ENCODE assay signal across 18 cellular contexts in genomic region chr3:151971814-151972579, GRCh38.
DNase-seq lines count a peak whose midpoint lies in the region; ATAC-seq and TF ChIP-seq lines count a peak whose summit lies in the region.
"Had no signal": no experiment of that assay in that cellular context is flagged by ENCODE, and none has a peak within 500 bp of the region (broad histone marks: within the 10 kb centered on the region; RNA-seq: fewer than 3 reads in every experiment).

No MANE protein-coding gene starts in this region.

- no peak overlapping the region for H2BK5ac ChIP-seq in mesenchymal stem cell (ENCODE audit: low read depth, low read length, poor library complexity, severe bottlenecking)

- H2AK5ac ChIP-seq in mesenchymal stem cell (ENCODE audit: low read length, severe bottlenecking) = no peak overlapping the region

- H3K4me1 Mint-ChIP-seq in GM23338 = peaks cover 12% of the 10 kb centered on the region; the same call in 2 of the 3 replicates
- H3K4me1 Mint-ChIP-seq: activated CD4-positive, alpha-beta T cell treated with anti-CD3 and anti-CD28 coated beads, Interleukin-2, amount 10 ng/mL, durations not matched to agents 24 days and 14 days; CD14-positive monocyte; stimulated activated memory B cell treated with anti-CD40 and anti-IgM and Interleukin-4, amounts not matched to agents 10 μg/mL and 1 μg/mL and 100 μg/mL, for 72 hours had no signal

- no peaks in the 10 kb centered on the region for H3K36me3 ChIP-seq in GM23338 (ENCODE audit: insufficient read depth)
- no peaks in the 10 kb centered on the region for H3K36me3 ChIP-seq in mesenchymal stem cell (ENCODE audit: control insufficient read depth in 1 of 2, insufficient read depth in 2 of 2, low read depth in 1 of 2, low read length in 2 of 2)
- H3K36me3 ChIP-seq: uterus had no signal

- H2BK12ac ChIP-seq in mesenchymal stem cell (ENCODE audit: low read length in 2 of 2) = no peak overlapping the region

- no peak overlapping the region for H2BK120ac ChIP-seq in mesenchymal stem cell (ENCODE audit: low read depth, low read length)

- H3K18ac ChIP-seq in mesenchymal stem cell (ENCODE audit: low read depth in 1 of 2, low read length in 2 of 2) = peak overlapping the region in 1 of 2 experiments; percentile 75

- H3K4me1 ChIP-seq in GM23338 (ENCODE audit: insufficient read depth) = no peaks in the 10 kb centered on the region
- peaks cover 1% of the 10 kb centered on the region for H3K4me1 ChIP-seq in mesenchymal stem cell (ENCODE audit: control insufficient read depth, insufficient read depth, low read depth, low read length)
- H3K4me1 ChIP-seq: uterus had no signal

- H3K79me2 ChIP-seq in GM23338 (replicated peaks; ENCODE audit: insufficient read depth) = no peaks in the 10 kb centered on the region

- H3K27ac ChIP-seq in GM23338 (ENCODE audit: low read depth) = no peak overlapping the region
- peak overlapping the region; percentile 60 for H3K27ac ChIP-seq in VCaP
- no peak overlapping the region for H3K27ac ChIP-seq in mesenchymal stem cell (ENCODE audit: low read length, poor library complexity, severe bottlenecking)
- H3K27ac ChIP-seq in coronary artery = no peak overlapping the region
- H3K27ac ChIP-seq: KMS-11, RWPE1, uterus had no signal

- no peaks in the 10 kb centered on the region; the same call in 1 of the 2 replicates for H3K9me2 ChIP-seq in GM23338 (ENCODE audit: insufficient read depth)

- peak; percentile 5 for DNase-seq in GM23338 (ENCODE audit: low spot score)
- DNase-seq in NCI-H146 treated with DMSO at 0.1 percent for 48 hours (lab: John Stamatoyannopoulos, UW; ENCODE audit: unreplicated experiment) = peak; percentile 96
- DNase-seq in mesenchymal stem cell = no peak
- no peak for DNase-seq in coronary artery (ENCODE audit: low spot score)
- DNase-seq in iPS-NIHi11 (ENCODE audit: low spot score) = no peak
- no peak for DNase-seq in cerebellar nuclear complex (lab: John Stamatoyannopoulos, UW)
- DNase-seq: activated CD4-positive, alpha-beta T cell treated with anti-CD3 and anti-CD28 coated beads, Interleukin-2, amount 10 ng/mL, durations not matched to agents 24 days and 14 days; activated T-cell treated with anti-CD3 and anti-CD28 coated beads, Interleukin-2, amount 50 U/mL, for 24 hours; dermis blood vessel endothelial cell; NCI-H524; uterus had no signal

- H3K4me3 Mint-ChIP-seq in GM23338 = no peak overlapping the region
- H3K4me3 Mint-ChIP-seq: activated CD4-positive, alpha-beta T cell treated with anti-CD3 and anti-CD28 coated beads, Interleukin-2, amount 10 ng/mL, durations not matched to agents 24 days and 14 days; activated T-cell treated with anti-CD3 and anti-CD28 coated beads, Interleukin-2, amount 50 U/mL, for 24 hours; CD14-positive monocyte; stimulated activated memory B cell treated with anti-CD40 and anti-IgM and Interleukin-4, amounts not matched to agents 10 μg/mL and 1 μg/mL and 100 μg/mL, for 72 hours; T-helper 2 cell treated with Interferon-gamma antibody and Interleukin-4, amounts not matched to agents 5 μg/mL and 100 μg/mL, for 36 hours had no signal

- H3F3A ChIP-seq in GM23338 (replicated peaks; ENCODE audit: low read depth) = no peaks in the 10 kb centered on the region

- H3K27ac Mint-ChIP-seq in GM23338 = no peak overlapping the region
- H3K27ac Mint-ChIP-seq: activated CD4-positive, alpha-beta T cell treated with anti-CD3 and anti-CD28 coated beads, Interleukin-2, amount 10 ng/mL, durations not matched to agents 24 days and 14 days; activated T-cell treated with anti-CD3 and anti-CD28 coated beads, Interleukin-2, amount 50 U/mL, for 24 hours; CD14-positive monocyte; stimulated activated memory B cell treated with anti-CD40 and anti-IgM and Interleukin-4, amounts not matched to agents 10 μg/mL and 1 μg/mL and 100 μg/mL, for 72 hours; T-helper 2 cell treated with Interferon-gamma antibody and Interleukin-4, amounts not matched to agents 5 μg/mL and 100 μg/mL, for 36 hours had no signal

- no peak for TF ChIP-seq CTCF in GM23338 (conservative IDR thresholded peaks at IDR 0.05; ENCODE audit: low read depth in 2 of 2)
- TF ChIP-seq CTCF in VCaP (conservative IDR thresholded peaks at IDR 0.05) = no peak
- TF ChIP-seq CTCF in coronary artery (IDR thresholded peaks at IDR 0.05) = no peak

- H4K91ac ChIP-seq in mesenchymal stem cell (ENCODE audit: low read length) = no peak overlapping the region

- H2AFZ ChIP-seq in GM23338 (no peak overlapping the region), mesenchymal stem cell (ENCODE audit: low read depth, low read length) (no peak overlapping the region)

- no peak overlapping the region for H3K4me3 ChIP-seq in GM23338
- H3K4me3 ChIP-seq in mesenchymal stem cell (ENCODE audit: insufficient read depth in 1 of 2, low read depth in 1 of 2, low read length in 2 of 2) = no peak overlapping the region
- no peak overlapping the region for H3K4me3 ChIP-seq in coronary artery
- H3K4me3 ChIP-seq: uterus had no signal

- H3K4me2 ChIP-seq in GM23338 = no peak overlapping the region
- no peak overlapping the region for H3K4me2 ChIP-seq in mesenchymal stem cell (ENCODE audit: low read length, poor library complexity, severe bottlenecking)
- H3K4me2 ChIP-seq: KMS-11 had no signal

- no peak overlapping the region for H4K8ac ChIP-seq in mesenchymal stem cell (ENCODE audit: low read length)

- H3K14ac ChIP-seq in mesenchymal stem cell (ENCODE audit: low read length in 2 of 2) = no peak overlapping the region

- WGBS in mesenchymal stem cell = 52% methylated on average over 5 of the region's 5 CpGs

- ATAC-seq in GM23338 = no peak
- ATAC-seq: sciatic nerve had no signal

- H2BK15ac ChIP-seq in mesenchymal stem cell (ENCODE audit: low read depth, poor library complexity, severe bottlenecking) = peak overlapping the region; percentile 48

- H3K36me3 Mint-ChIP-seq in GM23338 (ENCODE audit: low read depth) = no peaks in the 10 kb centered on the region
- H3K36me3 Mint-ChIP-seq: CD14-positive monocyte; stimulated activated memory B cell treated with anti-CD40 and anti-IgM and Interleukin-4, amounts not matched to agents 10 μg/mL and 1 μg/mL and 100 μg/mL, for 72 hours had no signal

- H3K23ac ChIP-seq in mesenchymal stem cell (ENCODE audit: low read length in 2 of 2) = no peak overlapping the region

- no peaks in the 10 kb centered on the region for H4K20me1 ChIP-seq in GM23338 (replicated peaks; ENCODE audit: insufficient read depth)

- H3K27me3 Mint-ChIP-seq in GM23338 (ENCODE audit: insufficient read depth, low read depth, poor library complexity) = no peaks in the 10 kb centered on the region
- H3K27me3 Mint-ChIP-seq: activated T-cell treated with anti-CD3 and anti-CD28 coated beads, Interleukin-2, amount 50 U/mL, for 24 hours; stimulated activated memory B cell treated with anti-CD40 and anti-IgM and Interleukin-4, amounts not matched to agents 10 μg/mL and 1 μg/mL and 100 μg/mL, for 72 hours had no signal

- H3K9me3 Mint-ChIP-seq in GM23338 = 0 out of 3 replicates have a peak, but pooled peaks cover 6% of the 10 kb centered on the region
- H3K9me3 Mint-ChIP-seq: stimulated activated memory B cell treated with anti-CD40 and anti-IgM and Interleukin-4, amounts not matched to agents 10 μg/mL and 1 μg/mL and 100 μg/mL, for 72 hours; T-helper 2 cell treated with Interferon-gamma antibody and Interleukin-4, amounts not matched to agents 5 μg/mL and 100 μg/mL, for 36 hours had no signal

- H3K4ac ChIP-seq in mesenchymal stem cell (ENCODE audit: low read depth in 1 of 2, low read length in 2 of 2) = no peak overlapping the region

- H3K9ac ChIP-seq in mesenchymal stem cell (ENCODE audit: low read length) = no peak overlapping the region
- H3K9ac ChIP-seq: KMS-11 had no signal

- H3K9me3 ChIP-seq in mesenchymal stem cell (ENCODE audit: control insufficient read depth, low read length) = peaks cover 3% of the 10 kb centered on the region
- H3K9me3 ChIP-seq: uterus had no signal

- H3K79me1 ChIP-seq in mesenchymal stem cell (replicated peaks; ENCODE audit: low read length, poor library complexity, severe bottlenecking) = no peaks in the 10 kb centered on the region

- H3K27me3 ChIP-seq in GM23338 (ENCODE audit: insufficient read depth) (no peaks in the 10 kb centered on the region), mesenchymal stem cell (ENCODE audit: control insufficient read depth in 1 of 2, insufficient read depth in 1 of 2, low read length in 2 of 2) (no peaks in the 10 kb centered on the region)
- H3K27me3 ChIP-seq: uterus had no signal

TF ChIP-seq in GM23338, 12 proteins besides CTCF, POLR2A, EP300 and RAD21:
- TF ChIP-seq EZH2 (IDR thresholded peaks at IDR 0.05; ENCODE audit: low read depth, unreplicated experiment) (no peak), STAT1 (IDR thresholded peaks at IDR 0.05; ENCODE audit: unreplicated experiment) (no peak), ZNF114 (CRISPR knock-in tag; IDR thresholded peaks at IDR 0.05) (no peak), JUNB (IDR thresholded peaks at IDR 0.05; ENCODE audit: unreplicated experiment) (no peak), ZNF331 (CRISPR knock-in tag; IDR thresholded peaks at IDR 0.05; ENCODE audit: low read depth) (no peak), POLR2AphosphoS5 (IDR thresholded peaks at IDR 0.05; ENCODE audit: low read depth) (no peak), CREB1 (CRISPR knock-in tag; IDR thresholded peaks at IDR 0.05; ENCODE audit: low read depth) (no peak)

Comparison
In these comparisons a context has a peak if more than half of its experiments do, and no peak if none do; other contexts are left out.
1. DNase-seq: peak in GM23338 (single experiment) and NCI-H146 treated with DMSO at 0.1 percent for 48 hours (single experiment); none in mesenchymal stem cell (single experiment), coronary artery (single experiment), iPS-NIHi11 (single experiment) and cerebellar nuclear complex (0 of 2).